7 cellular contexts compared by ENCODE assay signal in the genomic region with DNA sequence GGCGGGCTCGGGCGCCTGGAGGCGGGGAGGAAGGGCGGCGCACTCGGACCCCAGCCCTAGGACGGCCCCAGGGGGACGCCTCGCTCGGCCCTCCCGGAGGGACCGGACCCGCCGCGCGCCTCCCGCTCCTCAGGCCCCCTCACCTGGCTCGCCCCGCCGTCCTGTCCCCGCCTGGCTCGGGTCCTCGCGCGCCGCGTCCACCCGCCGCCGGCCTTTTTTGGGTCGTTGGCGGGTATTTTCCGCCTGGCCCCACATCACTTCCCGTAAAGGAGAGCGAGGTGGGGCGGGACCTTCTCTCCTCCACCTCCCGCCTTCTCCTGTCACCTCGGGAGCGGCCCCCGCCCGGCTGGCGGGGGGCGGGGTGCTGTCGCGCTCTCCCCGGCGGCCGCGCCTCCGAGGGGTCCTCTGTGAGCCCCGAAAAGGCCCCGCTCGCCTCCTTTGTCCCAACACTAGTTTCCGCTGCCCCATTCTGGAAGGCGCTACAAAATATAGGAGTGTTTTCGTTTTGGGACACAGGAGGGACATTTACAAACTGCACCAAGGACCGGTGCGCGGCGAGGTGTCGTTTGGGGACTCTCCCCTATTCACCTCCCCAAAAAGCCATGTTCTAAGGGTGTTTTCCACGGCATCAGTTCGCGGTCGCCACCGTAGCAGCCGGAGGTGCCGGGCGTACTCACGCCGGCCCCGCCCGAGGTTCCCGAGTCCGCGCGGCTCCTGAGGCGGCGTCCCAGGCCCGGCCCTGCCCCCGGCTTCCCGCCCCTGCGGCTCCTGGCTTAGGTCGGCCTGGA. TPM values are rescaled to one million over a fixed set of nuclear protein-coding genes. Genes with fewer than 3 reads are reported as not detected.
DNase-seq lines count a peak whose midpoint lies in the region; FAIRE-seq and TF ChIP-seq lines count a peak whose summit lies in the region.

A gene (minus strand): TSS at position 241 of the 788 bp plus-strand sequence. CDS start 54,879 bp downstream, outside the sequence.

- BruUV-seq in mammary epithelial cell (replicated peaks; lab: Mats Ljungman, UMichigan) = no TSS peak

- DNase-seq in GM13976 (ENCODE audit: low spot score) = peak; percentile 91
- DNase-seq in HAP-1 (ENCODE audit: low spot score in 2 of 2) = peak; percentile 67 to 84
- peak; percentile 80 for DNase-seq in MM.1S
- peak; percentile 76 for DNase-seq in mammary epithelial cell
- DNase-seq in kidney = peak; percentile 91
- DNase-seq in stimulated activated CD4-positive, alpha-beta T cell treated with anti-CD3 and anti-CD28 coated beads, Interleukin-1b, Interleukin-23, amount 100 ng/mL, for 1 hour (ENCODE audit: low read depth in 2 of 2) = peak; percentile 52 to 58

- H3F3A ChIP-seq in MM.1S (ENCODE audit: insufficient read depth, low read length) = peaks cover 5% of the 10 kb centered on the region; the same call in 1 of the 2 replicates

- dilution Hi-C loops in mammary epithelial cell (cut with HindIII; ENCODE audit: low sequenced_read_pairs) = no loop called here

- H3K4me1 ChIP-seq in HAP-1 = peaks cover 6% of the 10 kb centered on the region
- H3K4me1 ChIP-seq in MM.1S (ENCODE audit: low read length) = peaks cover 15% of the 10 kb centered on the region
- H3K4me1 ChIP-seq in mammary epithelial cell (ENCODE audit: insufficient read depth, low read length) = peaks cover 5% of the 10 kb centered on the region
- H3K4me1 ChIP-seq in kidney (ENCODE audit: control insufficient read depth in 1 of 2, insufficient read depth in 1 of 2, low read depth in 1 of 2, low read length in 2 of 2) = peaks cover 0 to 6% of the 10 kb centered on the region in 2 donors

- no peaks in the 10 kb centered on the region for H3K9me2 ChIP-seq in MM.1S (replicated peaks; ENCODE audit: insufficient read depth, low read length)

- WGBS in mammary epithelial cell (ENCODE audit: low coverage, missing lambda C conversion rate) = 0% methylated on average over 5 of the region's 85 CpGs

- H3K4me2 ChIP-seq in MM.1S (ENCODE audit: low read depth, low read length) = peak within 1 kb of the TSS; percentile 74
- H3K4me2 ChIP-seq in mammary epithelial cell (ENCODE audit: insufficient read depth, low read depth, low read length) = peak within 1 kb of the TSS; percentile 90

- CTCF ChIA-PET in mammary epithelial cell (lab: Charles Lee; ENCODE audit: low non-redundant PET) = no interaction called here

- H3K9me3 ChIP-seq in HAP-1 (no peaks in the 10 kb centered on the region), MM.1S (replicated peaks; ENCODE audit: insufficient read depth, low read length) (no peaks in the 10 kb centered on the region), mammary epithelial cell (replicated peaks; ENCODE audit: insufficient read depth, low read length) (no peaks in the 10 kb centered on the region), kidney (ENCODE audit: control insufficient read depth in 1 of 2, low read length in 2 of 2) (no peaks in the 10 kb centered on the region)

- H2AFZ ChIP-seq in MM.1S (ENCODE audit: low read length) (peak within 1 kb of the TSS; percentile 94), mammary epithelial cell (ENCODE audit: low read depth, low read length) (peak within 1 kb of the TSS; percentile 93)

- peak within 1 kb of the TSS; percentile 92 for H3K9ac ChIP-seq in MM.1S (ENCODE audit: low read length)
- H3K9ac ChIP-seq in mammary epithelial cell (ENCODE audit: insufficient read depth, low read length) = peak within 1 kb of the TSS; percentile 95
- H3K9ac ChIP-seq in kidney (ENCODE audit: low read length in 2 of 2) = peak within 1 kb of the TSS; percentile 50 to 86

- no peaks in the 10 kb centered on the region for H3K36me3 ChIP-seq in HAP-1 (replicated peaks)
- no peaks in the 10 kb centered on the region for H3K36me3 ChIP-seq in MM.1S (replicated peaks; ENCODE audit: insufficient read depth, low read length)
- no peaks in the 10 kb centered on the region for H3K36me3 ChIP-seq in mammary epithelial cell (ENCODE audit: insufficient read depth, low read length)
- no peaks in the 10 kb centered on the region for H3K36me3 ChIP-seq in kidney (ENCODE audit: control insufficient read depth in 1 of 2, insufficient read depth in 2 of 2, low read length in 2 of 2)

- H3K4me3 ChIP-seq in HAP-1 (peak within 1 kb of the TSS; percentile 57), MM.1S (ENCODE audit: low read length) (peak within 1 kb of the TSS; percentile 92), WI38 (ENCODE audit: low read depth, low read length) (peak within 1 kb of the TSS; percentile 90), mammary epithelial cell (replicated peaks in 1 of 3; ENCODE audit: insufficient read depth in 1 of 3, low read depth in 2 of 3, low read length in 3 of 3) (peak within 1 kb of the TSS; percentile 76 to 84 (median 82)), kidney (ENCODE audit: low read length in 2 of 2) (peak within 1 kb of the TSS; percentile 86 to 90)

- in situ Hi-C loops in GM13976 (cut with MboI; ENCODE audit: low sequenced_read_pairs, unreplicated experiment) (no loop called here), HAP-1 (cut with MboI; ENCODE audit: low sequenced_read_pairs) (loop anchor here (5.0 kb wide), 1 partner anchor 72 kb away; no protein-coding TSS in a partner anchor), mammary epithelial cell (cut with MboI; ENCODE audit: low sequenced_read_pairs in 2 of 2) (loop anchor here (5.0 to 10.0 kb wide), 3 partner anchors 67 to 145 kb away; no protein-coding TSS in a partner anchor)

- TF ChIP-seq CTCF in GM13976 (IDR thresholded peaks at IDR 0.05; ENCODE audit: borderline replicate concordance, control extremely low read depth, extremely low read depth, insufficient read depth, missing control alignments) = no peak
- no peak for TF ChIP-seq CTCF in MM.1S (IDR thresholded peaks at IDR 0.05; ENCODE audit: low read length)
- no peak for TF ChIP-seq CTCF in WI38 (IDR thresholded peaks at IDR 0.05; ENCODE audit: low read depth, low read length)
- TF ChIP-seq CTCF in mammary epithelial cell (conservative IDR thresholded peaks at IDR 0.05 in 1 of 2, IDR thresholded peaks at IDR 0.05 in 1 of 2; ENCODE audit: extremely low read depth in 1 of 2, insufficient read depth in 1 of 2, low read depth in 1 of 2, low read length in 2 of 2) = no peak
- no peak for TF ChIP-seq CTCF in kidney (IDR thresholded peaks at IDR 0.05; ENCODE audit: borderline replicate concordance, extremely low read depth, insufficient read depth)

- H3K27ac ChIP-seq in MM.1S (ENCODE audit: low read length) (peak within 1 kb of the TSS; percentile 61; the same call in 1 of the 2 replicates), mammary epithelial cell (ENCODE audit: insufficient read depth, low read depth, low read length) (peak within 1 kb of the TSS; percentile 83), kidney (ENCODE audit: low read depth in 2 of 2, low read length in 2 of 2) (peak within 1 kb of the TSS; percentile 90 to 91)

- FAIRE-seq in kidney (lab: Jason Lieb, UNC) = no peak

- intact Hi-C loops in mammary epithelial cell (cut with micrococcal nuclease) = loop anchor here (1.0 to 5.0 kb wide), 9 partner anchors 39 to 1326 kb away; a partner anchor contains a TSS
- intact Hi-C loops in kidney (cut with DNase I) = no loop called here

- H4K20me1 ChIP-seq in MM.1S (ENCODE audit: insufficient read depth, low read length) = no peaks in the 10 kb centered on the region
- no peaks in the 10 kb centered on the region for H4K20me1 ChIP-seq in mammary epithelial cell (ENCODE audit: insufficient read depth, low read length)

- peaks cover 52% of the 10 kb centered on the region for H3K79me2 ChIP-seq in MM.1S (ENCODE audit: low read length)
- H3K79me2 ChIP-seq in mammary epithelial cell (ENCODE audit: insufficient read depth, low read length) = peaks cover 43% of the 10 kb centered on the region

- no peaks in the 10 kb centered on the region for H3K27me3 ChIP-seq in HAP-1 (ENCODE audit: low read depth)
- no peaks in the 10 kb centered on the region for H3K27me3 ChIP-seq in MM.1S (replicated peaks; ENCODE audit: insufficient read depth, low read length)
- H3K27me3 ChIP-seq in mammary epithelial cell (ENCODE audit: insufficient read depth, low read length) = no peaks in the 10 kb centered on the region

RNA-seq across cellular contexts. Expression of the gene that starts here (rescaled TPM):
- total RNA-seq in mammary epithelial cell (10 to 100 TPM; 14.7 to 25.9 TPM), kidney (45.8 TPM)
- polyA plus RNA-seq in mammary epithelial cell (19.5 TPM), kidney (ENCODE audit: insufficient read depth, low read depth, low replicate concordance) (10.1 TPM)
- polyA minus RNA-seq in mammary epithelial cell = 30.4 TPM

Comparison
In these comparisons a context has a peak if more than half of its experiments do, and no peak if none do; other contexts are left out.
1. Peak in every context shown above with its lines: DNase-seq, H3K4me3 ChIP-seq and H3K27ac ChIP-seq.